1 cellular context compared by ENCODE assay signal in the genomic region with DNA sequence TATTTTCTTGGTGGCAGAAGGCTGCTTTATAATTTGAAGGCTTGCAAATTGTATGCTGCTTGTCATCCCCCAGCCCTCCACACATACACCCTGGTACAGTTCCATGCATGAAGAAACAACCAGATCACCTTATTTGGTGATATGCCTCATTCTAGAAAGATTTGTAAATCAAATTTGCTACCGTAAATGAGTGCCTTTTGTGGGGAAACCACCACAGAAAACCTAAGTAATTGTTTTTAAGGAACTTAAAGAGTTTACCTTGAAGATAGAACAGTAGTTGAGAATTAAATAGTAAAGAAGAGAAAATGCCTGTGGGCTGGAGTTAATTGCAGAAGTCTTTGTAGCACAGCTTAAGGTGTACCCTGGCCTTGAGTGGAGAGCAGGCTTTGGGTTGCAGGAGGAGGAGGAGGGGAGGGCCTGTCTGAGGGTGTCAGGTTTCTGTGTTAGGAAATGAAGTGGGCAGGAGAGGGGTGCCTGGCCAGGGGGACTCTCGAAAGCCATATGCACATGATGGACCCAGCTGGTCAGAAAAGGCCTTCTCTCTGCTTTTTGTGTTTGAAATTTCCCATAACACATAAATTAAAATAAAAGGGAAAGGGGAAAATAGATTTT.
TF ChIP-seq lines count a peak whose summit lies in the region.

No MANE protein-coding gene starts in this region.

TF ChIP-seq in HEK293, 187 proteins besides CTCF, POLR2A, EP300 and RAD21 (continued from another document):
- no peak for TF ChIP-seq ZNF747 (tag by site-specific recombination; IDR thresholded peaks at IDR 0.05)
- TF ChIP-seq, protein P1, sequence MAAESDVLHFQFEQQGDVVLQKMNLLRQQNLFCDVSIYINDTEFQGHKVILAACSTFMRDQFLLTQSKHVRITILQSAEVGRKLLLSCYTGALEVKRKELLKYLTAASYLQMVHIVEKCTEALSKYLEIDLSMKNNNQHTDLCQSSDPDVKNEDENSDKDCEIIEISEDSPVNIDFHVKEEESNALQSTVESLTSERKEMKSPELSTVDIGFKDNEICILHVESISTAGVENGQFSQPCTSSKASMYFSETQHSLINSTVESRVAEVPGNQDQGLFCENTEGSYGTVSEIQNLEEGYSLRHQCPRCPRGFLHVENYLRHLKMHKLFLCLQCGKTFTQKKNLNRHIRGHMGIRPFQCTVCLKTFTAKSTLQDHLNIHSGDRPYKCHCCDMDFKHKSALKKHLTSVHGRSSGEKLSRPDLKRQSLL (tag by site-specific recombination; IDR thresholded peaks at IDR 0.05) = no peak
- TF ChIP-seq, protein P2, sequence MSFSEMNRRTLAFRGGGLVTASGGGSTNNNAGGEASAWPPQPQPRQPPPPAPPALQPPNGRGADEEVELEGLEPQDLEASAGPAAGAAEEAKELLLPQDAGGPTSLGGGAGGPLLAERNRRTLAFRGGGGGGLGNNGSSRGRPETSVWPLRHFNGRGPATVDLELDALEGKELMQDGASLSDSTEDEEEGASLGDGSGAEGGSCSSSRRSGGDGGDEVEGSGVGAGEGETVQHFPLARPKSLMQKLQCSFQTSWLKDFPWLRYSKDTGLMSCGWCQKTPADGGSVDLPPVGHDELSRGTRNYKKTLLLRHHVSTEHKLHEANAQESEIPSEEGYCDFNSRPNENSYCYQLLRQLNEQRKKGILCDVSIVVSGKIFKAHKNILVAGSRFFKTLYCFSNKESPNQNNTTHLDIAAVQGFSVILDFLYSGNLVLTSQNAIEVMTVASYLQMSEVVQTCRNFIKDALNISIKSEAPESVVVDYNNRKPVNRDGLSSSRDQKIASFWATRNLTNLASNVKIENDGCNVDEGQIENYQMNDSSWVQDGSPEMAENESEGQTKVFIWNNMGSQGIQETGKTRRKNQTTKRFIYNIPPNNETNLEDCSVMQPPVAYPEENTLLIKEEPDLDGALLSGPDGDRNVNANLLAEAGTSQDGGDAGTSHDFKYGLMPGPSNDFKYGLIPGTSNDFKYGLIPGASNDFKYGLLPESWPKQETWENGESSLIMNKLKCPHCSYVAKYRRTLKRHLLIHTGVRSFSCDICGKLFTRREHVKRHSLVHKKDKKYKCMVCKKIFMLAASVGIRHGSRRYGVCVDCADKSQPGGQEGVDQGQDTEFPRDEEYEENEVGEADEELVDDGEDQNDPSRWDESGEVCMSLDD (tag by site-specific recombination; IDR thresholded peaks at IDR 0.05) = no peak
- peak; percentile 26; the same call in 1 of the 2 replicates for TF ChIP-seq OSR2 (tag by site-specific recombination; IDR thresholded peaks at IDR 0.05)
- TF ChIP-seq, protein P3, sequence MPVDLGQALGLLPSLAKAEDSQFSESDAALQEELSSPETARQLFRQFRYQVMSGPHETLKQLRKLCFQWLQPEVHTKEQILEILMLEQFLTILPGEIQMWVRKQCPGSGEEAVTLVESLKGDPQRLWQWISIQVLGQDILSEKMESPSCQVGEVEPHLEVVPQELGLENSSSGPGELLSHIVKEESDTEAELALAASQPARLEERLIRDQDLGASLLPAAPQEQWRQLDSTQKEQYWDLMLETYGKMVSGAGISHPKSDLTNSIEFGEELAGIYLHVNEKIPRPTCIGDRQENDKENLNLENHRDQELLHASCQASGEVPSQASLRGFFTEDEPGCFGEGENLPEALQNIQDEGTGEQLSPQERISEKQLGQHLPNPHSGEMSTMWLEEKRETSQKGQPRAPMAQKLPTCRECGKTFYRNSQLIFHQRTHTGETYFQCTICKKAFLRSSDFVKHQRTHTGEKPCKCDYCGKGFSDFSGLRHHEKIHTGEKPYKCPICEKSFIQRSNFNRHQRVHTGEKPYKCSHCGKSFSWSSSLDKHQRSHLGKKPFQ (tag by site-specific recombination; IDR thresholded peaks at IDR 0.05) = no peak
TF ChIP-seq in HEK293: peak in this region for 3.
